18 cellular contexts compared by ENCODE assay signal in genomic region chr20:58361549-58361948, GRCh38. TPM values are rescaled to one million over a fixed set of nuclear protein-coding genes. Genes with fewer than 3 reads are reported as not detected.
DNase-seq lines count a peak whose midpoint lies in the region; ATAC-seq and TF ChIP-seq lines count a peak whose summit lies in the region.
"Had no signal": no experiment of that assay in that cellular context is flagged by ENCODE, and none has a peak within 500 bp of the region (broad histone marks: within the 10 kb centered on the region; RNA-seq: fewer than 3 reads in every experiment).

No MANE protein-coding gene starts in this region.

- no peak overlapping the region for H3K4me3 ChIP-seq in fibroblast of pulmonary artery (replicated peaks; ENCODE audit: low read depth, low read length)
- H3K4me3 ChIP-seq: cardiac muscle cell, uterus had no signal

- no peak for TF ChIP-seq CTCF in activated CD8-positive, alpha-beta T cell treated with anti-CD3 and anti-CD28 coated beads for 36 hours (IDR thresholded peaks at IDR 0.05)
- TF ChIP-seq CTCF in fibroblast of pulmonary artery (IDR thresholded peaks at IDR 0.05; ENCODE audit: low read length, missing control alignments), result no peak
- TF ChIP-seq CTCF in osteocyte (IDR thresholded peaks at IDR 0.05), result no peak
- no peak for TF ChIP-seq CTCF in foreskin keratinocyte (conservative IDR thresholded peaks at IDR 0.05)

- no peaks in the 10 kb centered on the region for H3K27me3 ChIP-seq in foreskin keratinocyte
- H3K27me3 ChIP-seq: cardiac muscle cell, uterus had no signal

- no peak overlapping the region for H3K4me3 Mint-ChIP-seq in activated CD8-positive, alpha-beta T cell treated with anti-CD3 and anti-CD28 coated beads for 36 hours
- no peak overlapping the region for H3K4me3 Mint-ChIP-seq in activated CD8-positive, alpha-beta T cell treated with anti-CD3 and anti-CD28 coated beads, Interleukin-2, amount 10 ng/mL, durations not matched to agents 7 days and 5 days
- no peak overlapping the region for H3K4me3 Mint-ChIP-seq in osteocyte (ENCODE audit: unreplicated experiment)
- H3K4me3 Mint-ChIP-seq: neural crest cell had no signal

- H3K27me3 Mint-ChIP-seq in activated CD8-positive, alpha-beta T cell treated with anti-CD3 and anti-CD28 coated beads for 36 hours, result no peaks in the 10 kb centered on the region
- H3K27me3 Mint-ChIP-seq in activated CD8-positive, alpha-beta T cell treated with anti-CD3 and anti-CD28 coated beads, Interleukin-2, amount 10 ng/mL, durations not matched to agents 7 days and 5 days (ENCODE audit: low read depth), result no peaks in the 10 kb centered on the region
- H3K27me3 Mint-ChIP-seq in osteocyte (ENCODE audit: unreplicated experiment), result no peaks in the 10 kb centered on the region

- no peak overlapping the region for H3K27ac ChIP-seq in foreskin keratinocyte
- H3K27ac ChIP-seq: cardiac muscle cell, epithelial cell of prostate, uterus, VCaP had no signal

- H3K27ac Mint-ChIP-seq in activated CD8-positive, alpha-beta T cell treated with anti-CD3 and anti-CD28 coated beads for 36 hours, result peak overlapping the region; percentile 44
- H3K27ac Mint-ChIP-seq in activated CD8-positive, alpha-beta T cell treated with anti-CD3 and anti-CD28 coated beads, Interleukin-2, amount 10 ng/mL, durations not matched to agents 7 days and 5 days, result no peak overlapping the region
- H3K27ac Mint-ChIP-seq in osteocyte (ENCODE audit: unreplicated experiment), result peak overlapping the region; percentile 82

- H3K4me1 ChIP-seq in foreskin keratinocyte, result no peaks in the 10 kb centered on the region

- intact Hi-C loops in activated CD8-positive, alpha-beta T cell treated with anti-CD3 and anti-CD28 coated beads for 36 hours (cut with micrococcal nuclease), result no loop called here

- CTCF ChIA-PET in activated CD8-positive, alpha-beta T cell treated with anti-CD3 and anti-CD28 coated beads for 36 hours (lab: Charles Lee), result interaction anchor here (0.9 kb wide), 1 partner anchor 73 kb away, joined by 3 read pairs; no protein-coding TSS in a partner anchor
- CTCF ChIA-PET in activated CD8-positive, alpha-beta T cell treated with anti-CD3 and anti-CD28 coated beads, Interleukin-2, amount 10 ng/mL, durations not matched to agents 7 days and 5 days (lab: Charles Lee), result interaction anchor here (0.9 kb wide), 2 partner anchors 93 to 275 kb away, joined by 3 read pairs; no protein-coding TSS in a partner anchor

- peak; percentile 56 for ATAC-seq in activated CD8-positive, alpha-beta T cell treated with anti-CD3 and anti-CD28 coated beads for 36 hours
- ATAC-seq in activated CD8-positive, alpha-beta T cell treated with anti-CD3 and anti-CD28 coated beads, Interleukin-2, amount 10 ng/mL, durations not matched to agents 7 days and 5 days, result no peak
- ATAC-seq in foreskin keratinocyte, result no peak
- no peak for ATAC-seq in GM18868 (IDR thresholded peaks at IDR 0.05; ENCODE audit: unreplicated experiment)

- DNase-seq in activated CD8-positive, alpha-beta T cell treated with anti-CD3 and anti-CD28 coated beads for 36 hours, result peak; percentile 31
- no peak for DNase-seq in activated CD8-positive, alpha-beta T cell treated with anti-CD3 and anti-CD28 coated beads, Interleukin-2, amount 10 ng/mL, durations not matched to agents 7 days and 5 days
- DNase-seq in NCI-H2171 treated with DMSO at 0.1 percent for 48 hours (lab: John Stamatoyannopoulos, UW) (peak; percentile 86), fibroblast of pulmonary artery (ENCODE audit: low read depth) (peak; percentile 68), osteocyte (ENCODE audit: extremely low spot score, unreplicated experiment) (no peak), amygdala (lab: John Stamatoyannopoulos, UW) (no peak), foreskin keratinocyte (no peak)
- DNase-seq: activated T-cell treated with anti-CD3 and anti-CD28 coated beads for 4 hours; DMS79; NCI-H1105; SIG-M5; stimulated activated CD4-positive, alpha-beta T cell treated with anti-CD3 and anti-CD28 coated beads, Interleukin-12 subunit alpha, Interleukin-12 subunit beta, amount 100 ng/mL, for 4 hours; uterus had no signal

- H3K9me3 Mint-ChIP-seq in activated CD8-positive, alpha-beta T cell treated with anti-CD3 and anti-CD28 coated beads for 36 hours, result no peaks in the 10 kb centered on the region
- no peaks in the 10 kb centered on the region for H3K9me3 Mint-ChIP-seq in activated CD8-positive, alpha-beta T cell treated with anti-CD3 and anti-CD28 coated beads, Interleukin-2, amount 10 ng/mL, durations not matched to agents 7 days and 5 days (ENCODE audit: insufficient read depth)
- no peaks in the 10 kb centered on the region for H3K9me3 Mint-ChIP-seq in osteocyte (ENCODE audit: unreplicated experiment)
- H3K9me3 Mint-ChIP-seq: neural crest cell had no signal

- POLR2A ChIA-PET in activated CD8-positive, alpha-beta T cell treated with anti-CD3 and anti-CD28 coated beads for 36 hours (lab: Charles Lee), result interaction anchor here (0.7 to 1.5 kb wide), 3 partner anchors 16 to 116 kb away, joined by 3 to 4 read pairs (median 3); no protein-coding TSS in a partner anchor
- POLR2A ChIA-PET in activated CD8-positive, alpha-beta T cell treated with anti-CD3 and anti-CD28 coated beads, Interleukin-2, amount 10 ng/mL, durations not matched to agents 7 days and 5 days (lab: Charles Lee), result no interaction called here

- H3K4me1 Mint-ChIP-seq in activated CD8-positive, alpha-beta T cell treated with anti-CD3 and anti-CD28 coated beads for 36 hours (ENCODE audit: low read depth), result peaks cover 12% of the 10 kb centered on the region
- no peaks in the 10 kb centered on the region for H3K4me1 Mint-ChIP-seq in activated CD8-positive, alpha-beta T cell treated with anti-CD3 and anti-CD28 coated beads, Interleukin-2, amount 10 ng/mL, durations not matched to agents 7 days and 5 days (ENCODE audit: low read depth)
- H3K4me1 Mint-ChIP-seq in osteocyte (ENCODE audit: unreplicated experiment), result peaks cover 20% of the 10 kb centered on the region

- H3K36me3 Mint-ChIP-seq in activated CD8-positive, alpha-beta T cell treated with anti-CD3 and anti-CD28 coated beads for 36 hours (ENCODE audit: low read depth), result peaks cover 19% of the 10 kb centered on the region
- H3K36me3 Mint-ChIP-seq in activated CD8-positive, alpha-beta T cell treated with anti-CD3 and anti-CD28 coated beads, Interleukin-2, amount 10 ng/mL, durations not matched to agents 7 days and 5 days (ENCODE audit: low read depth), result peaks cover 27% of the 10 kb centered on the region
- H3K36me3 Mint-ChIP-seq in osteocyte (ENCODE audit: unreplicated experiment), result peaks cover 56% of the 10 kb centered on the region

RNA-seq across cellular contexts. Expression of gene VAPB, which starts 27.5 kb away (rescaled TPM):
- 10 to 100 TPM; 46.3 to 46.8 TPM for total RNA-seq in activated CD8-positive, alpha-beta T cell treated with anti-CD3 and anti-CD28 coated beads for 36 hours
- 10 to 100 TPM; 34.5 to 36.8 TPM for total RNA-seq in activated CD8-positive, alpha-beta T cell treated with anti-CD3 and anti-CD28 coated beads, Interleukin-2, amount 10 ng/mL, durations not matched to agents 7 days and 5 days
- total RNA-seq in osteocyte (47.6 and 49.9 TPM in 2 replicates), foreskin keratinocyte (39.2 and 41.6 TPM in 2 replicates)
- 38.7 and 41.7 TPM in 2 replicates for polyA plus RNA-seq in foreskin keratinocyte

RNA-seq across cellular contexts. Expression of gene RAB22A, which starts 52.0 kb away (rescaled TPM):
- 1 to 10 TPM; 8.3 to 9.0 TPM for total RNA-seq in activated CD8-positive, alpha-beta T cell treated with anti-CD3 and anti-CD28 coated beads for 36 hours
- 10 to 100 TPM; 16.0 to 17.3 TPM for total RNA-seq in activated CD8-positive, alpha-beta T cell treated with anti-CD3 and anti-CD28 coated beads, Interleukin-2, amount 10 ng/mL, durations not matched to agents 7 days and 5 days
- total RNA-seq in osteocyte, result 21.3 and 25.2 TPM in 2 replicates
- total RNA-seq in foreskin keratinocyte, result 18.7 and 19.3 TPM in 2 replicates
- polyA plus RNA-seq in foreskin keratinocyte, result 7.5 and 8.2 TPM in 2 replicates

Comparison
In these comparisons a context has a peak if more than half of its experiments do, and no peak if none do; other contexts are left out.
1. DNase-seq: peak in activated CD8-positive, alpha-beta T cell treated with anti-CD3 and anti-CD28 coated beads for 36 hours (single experiment), NCI-H2171 treated with DMSO at 0.1 percent for 48 hours (single experiment) and fibroblast of pulmonary artery (single experiment); none in activated CD8-positive, alpha-beta T cell treated with anti-CD3 and anti-CD28 coated beads, Interleukin-2, amount 10 ng/mL, durations not matched to agents 7 days and 5 days (single experiment), osteocyte (single experiment), amygdala (0 of 56) and foreskin keratinocyte (0 of 2).